9 cellular contexts compared by ENCODE assay signal in the genomic region with DNA sequence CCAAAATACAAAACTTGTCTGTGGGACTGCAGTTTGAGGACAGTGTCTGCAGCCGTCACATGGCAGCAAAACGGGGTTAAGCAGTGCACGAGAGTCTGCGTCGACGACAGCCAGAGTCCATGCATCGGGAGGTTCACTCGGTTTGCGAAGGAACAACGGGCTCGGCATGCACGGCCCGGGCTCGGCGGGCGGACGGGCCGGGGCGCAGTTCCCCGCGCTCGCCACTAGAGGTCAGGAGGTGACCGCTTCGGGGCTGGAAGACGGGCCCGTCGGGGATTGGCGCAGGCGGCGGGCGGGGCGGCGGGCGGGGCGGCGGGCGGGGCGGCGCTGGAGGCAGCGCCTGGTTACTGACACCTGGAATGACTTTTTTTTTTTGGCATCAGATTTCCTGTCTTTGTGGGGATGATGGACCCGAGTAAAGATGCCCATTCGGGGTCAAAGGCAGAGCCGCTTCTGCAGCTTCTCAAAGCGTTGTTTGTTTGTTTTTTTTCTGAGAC. TPM values are rescaled to one million over a fixed set of nuclear protein-coding genes. Genes with fewer than 3 reads are reported as not detected.
DNase-seq lines count a peak whose midpoint lies in the region; ATAC-seq and TF ChIP-seq lines count a peak whose summit lies in the region.
"Had no signal": no experiment of that assay in that cellular context is flagged by ENCODE, and none has a peak within 500 bp of the region (broad histone marks: within the 10 kb centered on the region; RNA-seq: fewer than 3 reads in every experiment).

No MANE protein-coding gene starts in this region.

- H3K4me1 ChIP-seq in OCI-LY7 (ENCODE audit: insufficient read depth, low read length, poor library complexity, severe bottlenecking): no peaks in the 10 kb centered on the region

- BruUV-seq in OCI-LY7 (replicated peaks; lab: Mats Ljungman, UMichigan): no TSS peak

- no peaks in the 10 kb centered on the region for H4K20me1 ChIP-seq in OCI-LY7 (ENCODE audit: insufficient read depth, low read length)

- H2AFZ ChIP-seq in OCI-LY7 (ENCODE audit: low read length): no peak overlapping the region

- no peak for TF ChIP-seq POLR2A in erythroblast (IDR thresholded peaks at IDR 0.05; ENCODE audit: low read length)

- ATAC-seq in HG03175 (IDR thresholded peaks at IDR 0.05; ENCODE audit: unreplicated experiment): peak; percentile 63
- peak; percentile 95 to 99 for ATAC-seq in naive thymus-derived CD8-positive, alpha-beta T cell

- H3K9me2 ChIP-seq in OCI-LY7 (ENCODE audit: insufficient read depth, low read length): no peaks in the 10 kb centered on the region

- H3K27me3 Mint-ChIP-seq in naive thymus-derived CD8-positive, alpha-beta T cell: peaks cover 0 to 8% (median 2%) of the 10 kb centered on the region in 5 donors

- no peak overlapping the region for H3K4me2 ChIP-seq in OCI-LY7 (ENCODE audit: low read length)

- peaks cover 0 to 4% (median under 1%) of the 10 kb centered on the region in 4 donors for H3K4me1 Mint-ChIP-seq in naive thymus-derived CD8-positive, alpha-beta T cell

- no peak overlapping the region for H3K27ac ChIP-seq in OCI-LY7 (ENCODE audit: low read depth, low read length, poor library complexity, severe bottlenecking)

- no peaks in the 10 kb centered on the region for H3K36me3 ChIP-seq in OCI-LY7 (ENCODE audit: insufficient read depth, low read length)

- H3K4me3 ChIP-seq in OCI-LY7 (ENCODE audit: low read depth, low read length, poor library complexity, severe bottlenecking): no peak overlapping the region

- H3K36me3 Mint-ChIP-seq in naive thymus-derived CD8-positive, alpha-beta T cell: no peaks in the 10 kb centered on the region

- intact Hi-C loops in OCI-LY7 (cut with micrococcal nuclease; ENCODE audit: unreplicated experiment): loop anchor here (2.0 kb wide), 1 partner anchor 243 kb away; no protein-coding TSS in a partner anchor

- TF ChIP-seq CTCF in OCI-LY7 (conservative IDR thresholded peaks at IDR 0.05; ENCODE audit: low read length): peak; percentile 83

- no peaks in the 10 kb centered on the region for H3K9me3 ChIP-seq in OCI-LY7 (ENCODE audit: low read length)

- H3K4me3 Mint-ChIP-seq in naive thymus-derived CD8-positive, alpha-beta T cell: no peak overlapping the region
- H3K4me3 Mint-ChIP-seq: dendritic cell treated with granulocyte-macrophage colony-stimulating factor and Interleukin-4, amounts not matched to agents 40 ng/mL and 50 ng/mL, for 4 days had no signal

- H3K79me2 ChIP-seq in OCI-LY7 (ENCODE audit: insufficient read depth, low read depth, low read length): no peaks in the 10 kb centered on the region

- no peaks in the 10 kb centered on the region for H3K9me3 Mint-ChIP-seq in naive thymus-derived CD8-positive, alpha-beta T cell
- H3K9me3 Mint-ChIP-seq: dendritic cell treated with granulocyte-macrophage colony-stimulating factor and Interleukin-4, amounts not matched to agents 40 ng/mL and 50 ng/mL, for 4 days had no signal

- POLR2A ChIA-PET in OCI-LY7 (lab: Charles Lee): no interaction called here
- POLR2A ChIA-PET in naive thymus-derived CD8-positive, alpha-beta T cell (lab: Charles Lee): no interaction called here

- H3K27ac Mint-ChIP-seq in naive thymus-derived CD8-positive, alpha-beta T cell: no peak overlapping the region
- H3K27ac Mint-ChIP-seq: dendritic cell treated with granulocyte-macrophage colony-stimulating factor and Interleukin-4, amounts not matched to agents 40 ng/mL and 50 ng/mL, for 4 days had no signal

- DNase-seq in DMS153 treated with DMSO at 0.1 percent for 48 hours (lab: John Stamatoyannopoulos, UW; ENCODE audit: unreplicated experiment) (peak; percentile 11), OCI-LY7 (ENCODE audit: low spot score) (peak; percentile 69), activated T-cell treated with anti-CD3 and anti-CD28 coated beads for 4 hours (peak; percentile 87), erythroblast (lab: John Stamatoyannopoulos, UW) (peak; percentile 68 to 82), OCI-M2 (lab: John Stamatoyannopoulos, UW; ENCODE audit: unreplicated experiment) (no peak)
- DNase-seq in naive thymus-derived CD8-positive, alpha-beta T cell: peak; percentile 70 to 88 (median 84)
- peak; percentile 81 for DNase-seq in stimulated activated CD8-positive, alpha-beta memory T cell treated with anti-CD3 and anti-CD28 coated beads, Interleukin-7, amount 100 ng/mL, for 24 hours (ENCODE audit: low read depth)

- CTCF ChIA-PET in OCI-LY7 (lab: Charles Lee; ENCODE audit: unreplicated experiment): no interaction called here

RNA-seq across cellular contexts. Expression of a gene that starts 6.5 kb away (rescaled TPM):
- total RNA-seq in OCI-LY7 (2014; rRNA removed; shearing (Covaris generic)): not detected in 2 replicates
- not detected in 2 replicates for total RNA-seq in OCI-LY7 (2022)
- not detected for total RNA-seq in naive thymus-derived CD8-positive, alpha-beta T cell
- not detected for polyA plus RNA-seq in naive thymus-derived CD8-positive, alpha-beta T cell

RNA-seq across cellular contexts. Expression of a gene that starts 37.6 kb away (rescaled TPM):
- not detected in 2 replicates for total RNA-seq in OCI-LY7 (2014; rRNA removed; shearing (Covaris generic))
- not detected in 2 replicates for total RNA-seq in OCI-LY7 (2022)
- total RNA-seq in naive thymus-derived CD8-positive, alpha-beta T cell: under 1 TPM in 1 of 2 experiments, not detected in 1; 0.05 TPM
- not detected for polyA plus RNA-seq in naive thymus-derived CD8-positive, alpha-beta T cell
